Comparison of ENCODE assay signal across 9 cellular contexts in genomic region chr3:196186661-196187573, GRCh38. TPM values are rescaled to one million over a fixed set of nuclear protein-coding genes. Genes with fewer than 3 reads are reported as not detected.
DNase-seq lines count a peak whose midpoint lies in the region; ATAC-seq and TF ChIP-seq lines count a peak whose summit lies in the region.
"Had no signal": no experiment of that assay in that cellular context is flagged by ENCODE, and none has a peak within 500 bp of the region (broad histone marks: within the 10 kb centered on the region; RNA-seq: fewer than 3 reads in every experiment).

No MANE protein-coding gene starts in this region.

- peak overlapping the region; percentile 66 to 96 (median 88) for H3K27ac Mint-ChIP-seq in CD8-positive, alpha-beta memory T cell
- peak overlapping the region; percentile 64 for H3K27ac Mint-ChIP-seq in activated CD4-positive, alpha-beta memory T cell treated with anti-CD3 and anti-CD28 coated beads for 36 hours
- H3K27ac Mint-ChIP-seq: activated naive CD4-positive, alpha-beta T cell treated with anti-CD3 and anti-CD28 coated beads, Interleukin-2, amount 50 U/mL, for 24 hours had no signal

- H3K9me3 Mint-ChIP-seq in CD8-positive, alpha-beta memory T cell = no peaks in the 10 kb centered on the region
- no peaks in the 10 kb centered on the region for H3K9me3 Mint-ChIP-seq in activated CD4-positive, alpha-beta memory T cell treated with anti-CD3 and anti-CD28 coated beads for 36 hours
- H3K9me3 Mint-ChIP-seq: activated naive CD4-positive, alpha-beta T cell treated with anti-CD3 and anti-CD28 coated beads, Interleukin-2, amount 50 U/mL, for 24 hours had no signal

- intact Hi-C loops in activated CD4-positive, alpha-beta memory T cell treated with anti-CD3 and anti-CD28 coated beads for 36 hours (cut with micrococcal nuclease) = loop anchor here (10.0 kb wide), 1 partner anchor 642 kb away; the partner anchor contains the start of gene PPP1R2
- intact Hi-C loops in left lung (cut with DNase I) = no loop called here

- H3K9me3 ChIP-seq in CD8-positive, alpha-beta memory T cell (ENCODE audit: low read length) = no peaks in the 10 kb centered on the region
- H3K9me3 ChIP-seq in left lung = no peaks in the 10 kb centered on the region

- H3K27me3 ChIP-seq in CD8-positive, alpha-beta memory T cell (ENCODE audit: insufficient read depth, low read length, poor library complexity, severe bottlenecking) = no peaks in the 10 kb centered on the region
- H3K27me3 ChIP-seq in KMS-11 (ENCODE audit: insufficient read depth, low read depth) = no peaks in the 10 kb centered on the region
- no peaks in the 10 kb centered on the region for H3K27me3 ChIP-seq in left lung

- POLR2A ChIA-PET in CD8-positive, alpha-beta memory T cell (lab: Charles Lee) = no interaction called here
- POLR2A ChIA-PET in activated CD4-positive, alpha-beta memory T cell treated with anti-CD3 and anti-CD28 coated beads for 36 hours (lab: Charles Lee) = interaction anchor here (1.0 to 1.1 kb wide), 3 partner anchors 32 to 115 kb away, joined by 3 to 5 read pairs (median 3); no protein-coding TSS in a partner anchor

- peak overlapping the region in 6 of 7 donors; percentile 58 to 87 (median 70) for H3K4me3 Mint-ChIP-seq in CD8-positive, alpha-beta memory T cell
- H3K4me3 Mint-ChIP-seq in activated CD4-positive, alpha-beta memory T cell treated with anti-CD3 and anti-CD28 coated beads for 36 hours = peak overlapping the region; percentile 53
- H3K4me3 Mint-ChIP-seq: activated naive CD4-positive, alpha-beta T cell treated with anti-CD3 and anti-CD28 coated beads, Interleukin-2, amount 50 U/mL, for 24 hours had no signal

- peak; percentile 44 for ATAC-seq in GM19351 (IDR thresholded peaks at IDR 0.05; ENCODE audit: unreplicated experiment)
- ATAC-seq in left lung = peak; percentile 13

- peaks cover 32 to 43% (median 36%) of the 10 kb centered on the region in 3 donors for H3K4me1 Mint-ChIP-seq in CD8-positive, alpha-beta memory T cell
- peaks cover 41% of the 10 kb centered on the region for H3K4me1 Mint-ChIP-seq in activated CD4-positive, alpha-beta memory T cell treated with anti-CD3 and anti-CD28 coated beads for 36 hours (ENCODE audit: low read depth)

- TF ChIP-seq CTCF in KMS-11 (conservative IDR thresholded peaks at IDR 0.05; ENCODE audit: low read depth, low read length) (no peak), left lung (IDR thresholded peaks at IDR 0.05) (no peak)

- peak in 1 of 5 donors; percentile 35 for DNase-seq in CD8-positive, alpha-beta memory T cell
- DNase-seq in activated CD4-positive, alpha-beta memory T cell treated with anti-CD3 and anti-CD28 coated beads for 36 hours = peak; percentile 49
- DNase-seq in left lung = no peak
- no peak for DNase-seq in globus pallidus (ENCODE audit: low spot score)
- DNase-seq in SW 1271 (lab: John Stamatoyannopoulos, UW) = no peak
- DNase-seq in HuH-7 (ENCODE audit: low spot score) = no peak

- H3K4me3 ChIP-seq in CD8-positive, alpha-beta memory T cell (ENCODE audit: low read length) = peak overlapping the region; percentile 19
- no peak overlapping the region for H3K4me3 ChIP-seq in KMS-11 (IDR thresholded peaks at IDR 0.05; ENCODE audit: insufficient read depth, low read depth, low read length)
- no peak overlapping the region for H3K4me3 ChIP-seq in left lung

- H2AFZ ChIP-seq in KMS-11 (ENCODE audit: low read depth) = peak overlapping the region; percentile 49; the same call in 1 of the 2 replicates

- CTCF ChIA-PET in CD8-positive, alpha-beta memory T cell (lab: Charles Lee) = interaction anchor here (1.2 to 5.4 kb wide), 4 partner anchors 10 to 114 kb away, joined by 3 to 21 read pairs (median 11); no protein-coding TSS in a partner anchor
- CTCF ChIA-PET in activated CD4-positive, alpha-beta memory T cell treated with anti-CD3 and anti-CD28 coated beads for 36 hours (lab: Charles Lee) = interaction anchor here (0.7 to 3.1 kb wide), 5 partner anchors 10 to 336 kb away, joined by 3 to 24 read pairs (median 5); no protein-coding TSS in a partner anchor

- peak overlapping the region; percentile 3; the same call in 1 of the 2 replicates for H3K4me2 ChIP-seq in KMS-11

- H3K4me1 ChIP-seq in CD8-positive, alpha-beta memory T cell (ENCODE audit: insufficient read depth, low read length) = peaks cover 25% of the 10 kb centered on the region
- peaks cover 38% of the 10 kb centered on the region for H3K4me1 ChIP-seq in KMS-11 (ENCODE audit: low read depth, poor library complexity, severe bottlenecking)
- H3K4me1 ChIP-seq in left lung = peaks cover 8 to 22% of the 10 kb centered on the region in 2 donors

- peak overlapping the region; percentile 16 for H3K27ac ChIP-seq in CD8-positive, alpha-beta memory T cell (ENCODE audit: low read depth, low read length)
- H3K27ac ChIP-seq in KMS-11 = no peak overlapping the region
- H3K27ac ChIP-seq in left lung = no peak overlapping the region

- no peaks in the 10 kb centered on the region for H3K36me3 ChIP-seq in CD8-positive, alpha-beta memory T cell (ENCODE audit: insufficient read depth, low read length)
- no peaks in the 10 kb centered on the region for H3K36me3 ChIP-seq in KMS-11 (ENCODE audit: insufficient read depth)
- H3K36me3 ChIP-seq in left lung = no peaks in the 10 kb centered on the region

- H3K9ac ChIP-seq in KMS-11 = no peak overlapping the region

- H4K20me1 ChIP-seq in KMS-11 (ENCODE audit: insufficient read depth) = no peaks in the 10 kb centered on the region

- no peaks in the 10 kb centered on the region for H3K36me3 Mint-ChIP-seq in CD8-positive, alpha-beta memory T cell
- H3K36me3 Mint-ChIP-seq in activated CD4-positive, alpha-beta memory T cell treated with anti-CD3 and anti-CD28 coated beads for 36 hours = no peaks in the 10 kb centered on the region
- H3K36me3 Mint-ChIP-seq: activated naive CD4-positive, alpha-beta T cell treated with anti-CD3 and anti-CD28 coated beads, Interleukin-2, amount 50 U/mL, for 24 hours had no signal

- no peaks in the 10 kb centered on the region for H3K79me2 ChIP-seq in KMS-11 (ENCODE audit: insufficient read depth, low read depth)

- peaks cover 0 to 2% of the 10 kb centered on the region in 2 donors for H3K27me3 Mint-ChIP-seq in CD8-positive, alpha-beta memory T cell
- no peaks in the 10 kb centered on the region for H3K27me3 Mint-ChIP-seq in activated CD4-positive, alpha-beta memory T cell treated with anti-CD3 and anti-CD28 coated beads for 36 hours
- H3K27me3 Mint-ChIP-seq: activated naive CD4-positive, alpha-beta T cell treated with anti-CD3 and anti-CD28 coated beads, Interleukin-2, amount 50 U/mL, for 24 hours had no signal

RNA-seq across cellular contexts. Expression of gene ZDHHC19, which starts 24.3 kb away (rescaled TPM):
- total RNA-seq in CD8-positive, alpha-beta memory T cell = not detected
- not detected for polyA plus RNA-seq in CD8-positive, alpha-beta memory T cell
- under 1 TPM in 1 of 2 experiments, not detected in 1; 0.36 TPM for total RNA-seq in activated CD4-positive, alpha-beta memory T cell treated with anti-CD3 and anti-CD28 coated beads for 36 hours
- total RNA-seq in left lung = 1 to 10 TPM; 1.2 to 8.8 TPM

RNA-seq across cellular contexts. Expression of gene SLC51A, which starts 29.4 kb away (rescaled TPM):
- total RNA-seq in CD8-positive, alpha-beta memory T cell = not detected
- 1.1 TPM for polyA plus RNA-seq in CD8-positive, alpha-beta memory T cell
- not detected for total RNA-seq in activated CD4-positive, alpha-beta memory T cell treated with anti-CD3 and anti-CD28 coated beads for 36 hours
- total RNA-seq in left lung = 1 to 10 TPM in 1 of 2 donors, not detected in 1; 1.2 TPM
